12 cellular contexts compared by ENCODE assay signal in genomic region chr22:25666308-25666707, GRCh38.
DNase-seq lines count a peak whose midpoint lies in the region; ATAC-seq and TF ChIP-seq lines count a peak whose summit lies in the region.
"Had no signal": no experiment of that assay in that cellular context is flagged by ENCODE, and none has a peak within 500 bp of the region (broad histone marks: within the 10 kb centered on the region; RNA-seq: fewer than 3 reads in every experiment).

No MANE protein-coding gene starts in this region.

- peak overlapping the region; percentile 56 for H3K27ac Mint-ChIP-seq in activated T-helper 2 cell treated with anti-CD3 and anti-CD28 coated beads, Interferon-gamma antibody, Interleukin-2, Interleukin-4, amounts not matched to agents 10 μg/mL and 5 μg/mL and 100 μg/mL, durations not matched to agents 14 hours and 24 hours and 36 hours

- H3K36me3 ChIP-seq in suprapubic skin (no peaks in the 10 kb centered on the region), ascending aorta (no peaks in the 10 kb centered on the region)

- peaks cover 26% of the 10 kb centered on the region for H3K4me1 Mint-ChIP-seq in activated T-helper 2 cell treated with anti-CD3 and anti-CD28 coated beads, Interferon-gamma antibody, Interleukin-2, Interleukin-4, amounts not matched to agents 10 μg/mL and 5 μg/mL and 100 μg/mL, durations not matched to agents 14 hours and 24 hours and 36 hours (ENCODE audit: low read depth)

- H3K9me3 ChIP-seq in suprapubic skin (no peaks in the 10 kb centered on the region), ascending aorta (no peaks in the 10 kb centered on the region)

- H3K36me3 Mint-ChIP-seq in activated T-helper 2 cell treated with anti-CD3 and anti-CD28 coated beads, Interferon-gamma antibody, Interleukin-2, Interleukin-4, amounts not matched to agents 10 μg/mL and 5 μg/mL and 100 μg/mL, durations not matched to agents 14 hours and 24 hours and 36 hours (ENCODE audit: low read depth) = peaks cover 59% of the 10 kb centered on the region

- WGBS in suprapubic skin = 54% methylated on average over 8 of the region's 8 CpGs

- ATAC-seq in left colon (peak; percentile 94), GM19351 (IDR thresholded peaks at IDR 0.05; ENCODE audit: unreplicated experiment) (no peak)

- intact Hi-C loops in activated T-helper 2 cell treated with anti-CD3 and anti-CD28 coated beads, Interferon-gamma antibody, Interleukin-2, Interleukin-4, amounts not matched to agents 10 μg/mL and 5 μg/mL and 100 μg/mL, durations not matched to agents 14 hours and 24 hours and 36 hours (cut with micrococcal nuclease) = no loop called here
- intact Hi-C loops in left colon (cut with DNase I, micrococcal nuclease) (no loop called here), ascending aorta (cut with DNase I) (no loop called here)

- no peak overlapping the region for H3K4me3 ChIP-seq in Jurkat, Clone E6-1 (ENCODE audit: low read length)
- no peak overlapping the region for H3K4me3 ChIP-seq in suprapubic skin
- no peak overlapping the region for H3K4me3 ChIP-seq in ascending aorta

- H3K27me3 ChIP-seq in suprapubic skin (no peaks in the 10 kb centered on the region), ascending aorta (no peaks in the 10 kb centered on the region)

- H3K4me1 ChIP-seq in suprapubic skin (peaks cover 50% of the 10 kb centered on the region), ascending aorta (no peaks in the 10 kb centered on the region)

- peak; percentile 51 for DNase-seq in Jurkat, Clone E6-1 (ENCODE audit: low read depth, low spot score)
- DNase-seq in activated T-helper 2 cell treated with anti-CD3 and anti-CD28 coated beads, Interferon-gamma antibody, Interleukin-2, Interleukin-4, amounts not matched to agents 10 μg/mL and 5 μg/mL and 100 μg/mL, durations not matched to agents 14 hours and 24 hours and 36 hours (ENCODE audit: low spot score) = no peak
- DNase-seq in left colon (peak; percentile 38 to 53), suprapubic skin (ENCODE audit: low spot score in 2 of 2) (peak; percentile 84 to 87), ascending aorta (ENCODE audit: low spot score in 2 of 2) (no peak), NCI-H1105 treated with DMSO at 0.1 percent for 48 hours (lab: John Stamatoyannopoulos, UW) (no peak), NCI-H2171 treated with DMSO at 0.1 percent for 48 hours (lab: John Stamatoyannopoulos, UW) (no peak)
- DNase-seq: activated CD4-positive, alpha-beta T cell treated with anti-CD3 and anti-CD28 coated beads for 48 hours; activated naive CD4-positive, alpha-beta T cell treated with Interleukin-2 at 50 U/mL for 16 hours; NCI-H2171; stimulated activated naive CD4-positive, alpha-beta T cell had no signal

- H3K27me3 Mint-ChIP-seq in activated T-helper 2 cell treated with anti-CD3 and anti-CD28 coated beads, Interferon-gamma antibody, Interleukin-2, Interleukin-4, amounts not matched to agents 10 μg/mL and 5 μg/mL and 100 μg/mL, durations not matched to agents 14 hours and 24 hours and 36 hours (ENCODE audit: low read depth) = no peaks in the 10 kb centered on the region

- H3K27ac ChIP-seq in suprapubic skin (no peak overlapping the region), ascending aorta (no peak overlapping the region)

- no peak for TF ChIP-seq POLR2A in suprapubic skin (IDR thresholded peaks at IDR 0.05)

- no peaks in the 10 kb centered on the region for H3K9me3 Mint-ChIP-seq in activated T-helper 2 cell treated with anti-CD3 and anti-CD28 coated beads, Interferon-gamma antibody, Interleukin-2, Interleukin-4, amounts not matched to agents 10 μg/mL and 5 μg/mL and 100 μg/mL, durations not matched to agents 14 hours and 24 hours and 36 hours

- no peak for TF ChIP-seq EP300 in suprapubic skin (IDR thresholded peaks at IDR 0.05)

- no peak overlapping the region for H3K4me3 Mint-ChIP-seq in activated T-helper 2 cell treated with anti-CD3 and anti-CD28 coated beads, Interferon-gamma antibody, Interleukin-2, Interleukin-4, amounts not matched to agents 10 μg/mL and 5 μg/mL and 100 μg/mL, durations not matched to agents 14 hours and 24 hours and 36 hours (ENCODE audit: low read depth)

- TF ChIP-seq CTCF in suprapubic skin (IDR thresholded peaks at IDR 0.05) = no peak
- no peak for TF ChIP-seq CTCF in ascending aorta (IDR thresholded peaks at IDR 0.05)

Comparison
In these comparisons a context has a peak if more than half of its experiments do, and no peak if none do; other contexts are left out.
1. DNase-seq: peak in Jurkat, Clone E6-1 (single experiment), left colon (2 of 2) and suprapubic skin (2 of 2); none in activated T-helper 2 cell treated with anti-CD3 and anti-CD28 coated beads, Interferon-gamma antibody, Interleukin-2, Interleukin-4, amounts not matched to agents 10 μg/mL and 5 μg/mL and 100 μg/mL, durations not matched to agents 14 hours and 24 hours and 36 hours (single experiment), ascending aorta (0 of 2), NCI-H1105 treated with DMSO at 0.1 percent for 48 hours (single experiment) and NCI-H2171 treated with DMSO at 0.1 percent for 48 hours (single experiment).